In genomic region chr20:54177378-54177777, GRCh38 we compare ENCODE assay signal across 24 cellular contexts. TPM values are rescaled to one million over a fixed set of nuclear protein-coding genes. Genes with fewer than 3 reads are reported as not detected.
DNase-seq lines count a peak whose midpoint lies in the region; ATAC-seq, FAIRE-seq and TF ChIP-seq lines count a peak whose summit lies in the region.
"Had no signal": no experiment of that assay in that cellular context is flagged by ENCODE, and none has a peak within 500 bp of the region (broad histone marks: within the 10 kb centered on the region; RNA-seq: fewer than 3 reads in every experiment).

No MANE protein-coding gene starts in this region.

- FAIRE-seq in HepG2 (lab: Jason Lieb, UNC), result no peak
- no peak for FAIRE-seq in keratinocyte (lab: Jason Lieb, UNC)
- FAIRE-seq: D721Med, G401.6, GM12891, GM19239 had no signal

- TF ChIP-seq CTCF in HepG2 (CRISPR knock-in tag; IDR thresholded peaks at IDR 0.05) (no peak), right lobe of liver (IDR thresholded peaks at IDR 0.05) (no peak), HCT116 (IDR thresholded peaks at IDR 0.05 in 2 of 3, conservative IDR thresholded peaks at IDR 0.05 in 1 of 3; ENCODE audit: borderline replicate concordance in 1 of 3, insufficient read depth in 1 of 3, low read depth in 2 of 3, low read length in 2 of 3) (no peak), RWPE2 (IDR thresholded peaks at IDR 0.05; ENCODE audit: poor library complexity, severe bottlenecking) (no peak), keratinocyte (optimal IDR thresholded peaks at IDR 0.05 in 1 of 3, IDR thresholded peaks at IDR 0.05 in 1 of 3, conservative IDR thresholded peaks at IDR 0.05 in 1 of 3; ENCODE audit: extremely low read depth in 1 of 3, insufficient read depth in 2 of 3, low read length in 3 of 3) (no peak), SK-N-SH (IDR thresholded peaks at IDR 0.05) (no peak)

- H3K79me2 ChIP-seq in HepG2 (ENCODE audit: insufficient read depth, low read length), result no peaks in the 10 kb centered on the region
- H3K79me2 ChIP-seq in HCT116 (ENCODE audit: insufficient read depth, low read length), result peaks cover 31% of the 10 kb centered on the region
- H3K79me2 ChIP-seq in keratinocyte (ENCODE audit: control insufficient read depth, insufficient read depth, low read length), result no peaks in the 10 kb centered on the region
- no peaks in the 10 kb centered on the region for H3K79me2 ChIP-seq in SK-N-SH (ENCODE audit: insufficient read depth)

- BruUV-seq in HepG2 (replicated peaks; lab: Mats Ljungman, UMichigan) (no TSS peak), HCT116 (replicated peaks; lab: Mats Ljungman, UMichigan) (no TSS peak)

- no peak overlapping the region for H3K4me2 ChIP-seq in HepG2 (ENCODE audit: low read depth, low read length)
- peak overlapping the region; percentile 70 for H3K4me2 ChIP-seq in HCT116 (ENCODE audit: low read length)
- H3K4me2 ChIP-seq in keratinocyte (ENCODE audit: control insufficient read depth, extremely low read depth, insufficient read depth, low read depth, low read length), result no peak overlapping the region
- H3K4me2 ChIP-seq in SK-N-SH, result no peak overlapping the region
- H3K4me2 ChIP-seq: BLaER1 had no signal

- no peak for TF ChIP-seq POLR2A in HepG2 (IDR thresholded peaks at IDR 0.05; ENCODE audit: insufficient read depth in 1 of 2, low read depth in 2 of 2, low read length in 2 of 2)
- no peak for TF ChIP-seq POLR2A in right lobe of liver (IDR thresholded peaks at IDR 0.05)
- no peak for TF ChIP-seq POLR2A in HCT116 (IDR thresholded peaks at IDR 0.05; ENCODE audit: borderline replicate concordance, extremely low read depth, insufficient read depth, insufficient read length)

- no peak for TF ChIP-seq RAD21 in HepG2 (CRISPR knock-in tag; IDR thresholded peaks at IDR 0.05)
- no peak for TF ChIP-seq RAD21 in HCT116 (IDR thresholded peaks at IDR 0.05; ENCODE audit: low read depth)
- TF ChIP-seq RAD21 in SK-N-SH (IDR thresholded peaks at IDR 0.05; ENCODE audit: low read length), result no peak

- no peaks in the 10 kb centered on the region for H4K20me1 ChIP-seq in HepG2 (ENCODE audit: insufficient read depth, low read length)
- H4K20me1 ChIP-seq in HCT116 (ENCODE audit: insufficient read depth), result no peaks in the 10 kb centered on the region
- no peaks in the 10 kb centered on the region for H4K20me1 ChIP-seq in keratinocyte (ENCODE audit: control insufficient read depth, extremely low read depth, insufficient read depth, low read length)
- H4K20me1 ChIP-seq in SK-N-SH (ENCODE audit: insufficient read depth), result no peaks in the 10 kb centered on the region
- H4K20me1 ChIP-seq: BLaER1 had no signal

- H3K4me3 ChIP-seq in HepG2 (replicated peaks in 1 of 3; ENCODE audit: insufficient read depth in 1 of 3, low read depth in 2 of 3, low read length in 3 of 3), result no peak overlapping the region
- no peak overlapping the region for H3K4me3 ChIP-seq in right lobe of liver
- no peak overlapping the region for H3K4me3 ChIP-seq in HCT116 (replicated peaks in 1 of 2; ENCODE audit: low read depth in 1 of 2, low read length in 2 of 2)
- H3K4me3 ChIP-seq in RWPE2 (ENCODE audit: severe bottlenecking), result no peak overlapping the region
- no peak overlapping the region for H3K4me3 ChIP-seq in keratinocyte (ENCODE audit: control insufficient read depth in 2 of 3, extremely low read depth in 1 of 3, insufficient read depth in 2 of 3, low read depth in 1 of 3, low read length in 3 of 3)
- no peak overlapping the region for H3K4me3 ChIP-seq in SK-N-SH (ENCODE audit: low read depth in 2 of 2, low read length in 1 of 2)
- no peak overlapping the region for H3K4me3 ChIP-seq in right cardiac atrium (ENCODE audit: low read length)
- H3K4me3 ChIP-seq: BLaER1 had no signal

- H3K9me1 ChIP-seq in keratinocyte (ENCODE audit: control insufficient read depth, extremely low read depth, insufficient read depth, low read length), result no peaks in the 10 kb centered on the region

- POLR2A ChIA-PET in HepG2 (lab: Yijun Ruan, JAX) (interaction anchor here (1.9 kb wide), 1 partner anchor 44 kb away, joined by 7 read pairs; no protein-coding TSS in a partner anchor), HCT116 (lab: Charles Lee) (no interaction called here), SK-N-SH (lab: Yijun Ruan, JAX) (no interaction called here)

- no peak overlapping the region for H2AFZ ChIP-seq in HepG2 (ENCODE audit: low read length)
- no peak overlapping the region for H2AFZ ChIP-seq in HCT116 (ENCODE audit: low read depth, low read length, poor library complexity, severe bottlenecking)
- H2AFZ ChIP-seq in keratinocyte (ENCODE audit: control insufficient read depth, low read length), result no peak overlapping the region
- no peak overlapping the region for H2AFZ ChIP-seq in SK-N-SH (ENCODE audit: low read depth)

- dilution Hi-C loops in keratinocyte (cut with MboI; ENCODE audit: extremely low pct_ligation_motif_present, low sequenced_read_pairs), result no loop called here

- no peak overlapping the region for H3K9ac ChIP-seq in HepG2 (ENCODE audit: insufficient read depth, low read depth, low read length)
- H3K9ac ChIP-seq in HCT116 (ENCODE audit: low read length), result peak overlapping the region; percentile 82; the same call in 1 of the 2 replicates
- H3K9ac ChIP-seq in keratinocyte (ENCODE audit: control insufficient read depth, extremely low read depth, insufficient read depth, low read length), result no peak overlapping the region
- H3K9ac ChIP-seq in SK-N-SH, result no peak overlapping the region
- H3K9ac ChIP-seq: BLaER1 had no signal

- H3K9me2 ChIP-seq in HCT116 (ENCODE audit: insufficient read depth), result no peaks in the 10 kb centered on the region
- H3K9me2 ChIP-seq in SK-N-SH, result no peaks in the 10 kb centered on the region

- DNase-seq in HepG2 (ENCODE audit: low spot score) (peak; percentile 77), right lobe of liver (no peak), HCT116 (ENCODE audit: low read depth, low spot score) (no peak), RWPE2 (ENCODE audit: low spot score) (no peak), keratinocyte (ENCODE audit: low read depth, low spot score) (no peak), SK-N-SH (no peak), right cardiac atrium (no peak)
- DNase-seq in stimulated activated CD4-positive, alpha-beta T cell treated with anti-CD3 and anti-CD28 coated beads, Interleukin-15, amount 100 ng/mL, for 24 hours, result no peak
- DNase-seq: ACHN; BE2C; C1 segment of cervical spinal cord; CD4-positive, alpha-beta memory T cell; CD4-positive, CD25-positive, alpha-beta regulatory T cell; CD8-positive, alpha-beta memory T cell; COR-L47; DMS79 treated with DMSO at 0.1 percent for 48 hours; GF-D8 had no signal

- RAD21 ChIA-PET in HCT116 (lab: Charles Lee; ENCODE audit: low non-redundant PET in 1 of 2, low total read pairs in 2 of 2, uncharacterized antibody in 2 of 2, unreplicated experiment in 2 of 2), result no interaction called here

- 71% methylated on average over 6 of the region's 6 CpGs for WGBS in HepG2 (ENCODE audit: low lambda C conversion rate)
- 82% methylated on average over 6 of the region's 6 CpGs for WGBS in right lobe of liver (ENCODE audit: insufficient coverage, low coverage, low lambda C conversion rate, missing lambda C conversion rate)
- WGBS in SK-N-SH (ENCODE audit: low lambda C conversion rate), result 67% methylated on average over 6 of the region's 6 CpGs
- 87% methylated on average over 6 of the region's 6 CpGs for WGBS in right cardiac atrium

- no peaks in the 10 kb centered on the region for H3K36me3 ChIP-seq in HepG2 (replicated peaks in 1 of 2; ENCODE audit: control insufficient read depth in 1 of 2, insufficient read depth in 2 of 2, low read length in 2 of 2)
- no peaks in the 10 kb centered on the region for H3K36me3 ChIP-seq in right lobe of liver
- no peaks in the 10 kb centered on the region for H3K36me3 ChIP-seq in HCT116 (ENCODE audit: control insufficient read depth in 1 of 2, insufficient read depth in 2 of 2, low read length in 2 of 2)
- H3K36me3 ChIP-seq in RWPE2 (ENCODE audit: low read depth), result no peaks in the 10 kb centered on the region
- H3K36me3 ChIP-seq in keratinocyte (ENCODE audit: control insufficient read depth in 2 of 2, extremely low read depth in 1 of 2, insufficient read depth in 2 of 2, low read length in 2 of 2), result no peaks in the 10 kb centered on the region
- H3K36me3 ChIP-seq in SK-N-SH (replicated peaks in 1 of 2; ENCODE audit: control insufficient read depth in 1 of 2, insufficient read depth in 2 of 2, low read length in 1 of 2), result no peaks in the 10 kb centered on the region
- H3K36me3 ChIP-seq: BE2C, BLaER1 had no signal

- no peak for TF ChIP-seq EP300 in HepG2 (IDR thresholded peaks at IDR 0.05; ENCODE audit: low read depth in 2 of 2, low read length in 2 of 2)
- no peak for TF ChIP-seq EP300 in HepG2 (CRISPR knock-in tag; IDR thresholded peaks at IDR 0.05; ENCODE audit: borderline replicate concordance)
- TF ChIP-seq EP300 in SK-N-SH (IDR thresholded peaks at IDR 0.05; ENCODE audit: borderline replicate concordance in 1 of 2, low read depth in 1 of 2, low read length in 1 of 2), result no peak

- H3K4me1 ChIP-seq in HepG2 (ENCODE audit: insufficient read depth, low read length) (peaks cover 51% of the 10 kb centered on the region), right lobe of liver (peaks cover 0 to 11% (median 0%) of the 10 kb centered on the region in 4 donors), HCT116 (ENCODE audit: control insufficient read depth in 1 of 2, insufficient read depth in 2 of 2, low read length in 2 of 2) (peaks cover 80 to 93% of the 10 kb centered on the region in 2 experiments), RWPE2 (ENCODE audit: insufficient read depth, poor library complexity, severe bottlenecking) (peaks cover 59% of the 10 kb centered on the region), keratinocyte (ENCODE audit: control insufficient read depth, extremely low read depth, insufficient read depth, low read length) (peaks cover 67% of the 10 kb centered on the region), SK-N-SH (ENCODE audit: control insufficient read depth in 1 of 2, insufficient read depth in 2 of 2, low read depth in 1 of 2, low read length in 1 of 2) (peaks cover 0 to 12% of the 10 kb centered on the region in 2 experiments; a peak in 1 of 4 replicates), right cardiac atrium (ENCODE audit: control insufficient read depth, insufficient read depth, low read length) (no peaks in the 10 kb centered on the region)
- H3K4me1 ChIP-seq: BE2C, BLaER1 had no signal

- H3K27ac ChIP-seq in HepG2 (ENCODE audit: extremely low read length, insufficient read depth, low read length) (no peak overlapping the region), right lobe of liver (no peak overlapping the region), HCT116 (ENCODE audit: low read depth, low read length) (peak overlapping the region; percentile 94), RWPE2 (ENCODE audit: poor library complexity, severe bottlenecking) (peak overlapping the region; percentile 70), keratinocyte (ENCODE audit: control insufficient read depth, insufficient read depth, low read length) (peak overlapping the region; percentile 57), SK-N-SH (ENCODE audit: low read depth in 2 of 2, low read length in 1 of 2) (no peak overlapping the region), right cardiac atrium (ENCODE audit: low read length) (no peak overlapping the region)
- H3K27ac ChIP-seq: 22Rv1, BLaER1 had no signal

- in situ Hi-C loops in HepG2 (cut with HindIII; ENCODE audit: extremely low pct_ligation_motif_present, low pct_unique_long_range_greater_than_20kb), result no loop called here

- no peaks in the 10 kb centered on the region for H3K27me3 ChIP-seq in HepG2 (ENCODE audit: control insufficient read depth in 1 of 2, insufficient read depth in 2 of 2, low read length in 2 of 2)
- H3K27me3 ChIP-seq in right lobe of liver, result peaks cover 10 to 15% of the 10 kb centered on the region in 2 donors
- H3K27me3 ChIP-seq in HCT116 (ENCODE audit: insufficient read depth, low read length), result no peaks in the 10 kb centered on the region
- peaks cover 17% of the 10 kb centered on the region for H3K27me3 ChIP-seq in RWPE2 (ENCODE audit: insufficient read depth, poor library complexity, severe bottlenecking)
- peaks cover 5% of the 10 kb centered on the region for H3K27me3 ChIP-seq in keratinocyte (ENCODE audit: control insufficient read depth, extremely low read depth, insufficient read depth, low read length)
- H3K27me3 ChIP-seq in SK-N-SH (ENCODE audit: insufficient read depth), result peaks cover 17% of the 10 kb centered on the region; the same call in 1 of the 2 replicates
- peaks cover under 1% of the 10 kb centered on the region for H3K27me3 ChIP-seq in right cardiac atrium (ENCODE audit: control insufficient read depth, insufficient read depth)

- ATAC-seq in HepG2, result no peak
- no peak for ATAC-seq in right lobe of liver
- ATAC-seq in HCT116, result no peak
- ATAC-seq in RWPE2 (ENCODE audit: low read depth), result no peak
- no peak for ATAC-seq in right cardiac atrium

- CTCF ChIA-PET in HepG2 (lab: Yijun Ruan, JAX; ENCODE audit: low intra/inter-chr PET ratio, low total read pairs) (interaction anchor here (1.1 kb wide), 1 partner anchor 18 kb away, joined by 3 read pairs; no protein-coding TSS in a partner anchor), HCT116 (lab: Charles Lee) (interaction anchor here (1.2 kb wide), 1 partner anchor 22 kb away, joined by 3 read pairs; no protein-coding TSS in a partner anchor), SK-N-SH (lab: Yijun Ruan, JAX) (interaction anchor here (0.8 to 1.8 kb wide), 2 partner anchors 11 to 22 kb away, joined by 3 to 7 read pairs; no protein-coding TSS in a partner anchor)

- peaks cover 12% of the 10 kb centered on the region for H3F3A ChIP-seq in SK-N-SH (replicated peaks; ENCODE audit: insufficient read depth)

- intact Hi-C loops in HepG2 (cut with micrococcal nuclease; ENCODE audit: unreplicated experiment), result loop anchor here (2.0 kb wide), 1 partner anchor 17 kb away; no protein-coding TSS in a partner anchor
- intact Hi-C loops in right lobe of liver (cut with DNase I), result no loop called here
- intact Hi-C loops in HCT116 (cut with micrococcal nuclease), result no loop called here
- intact Hi-C loops in right cardiac atrium (cut with DNase I), result no loop called here

- H3K9me3 ChIP-seq in HepG2 (ENCODE audit: low read length) (no peaks in the 10 kb centered on the region), right lobe of liver (no peaks in the 10 kb centered on the region), HCT116 (ENCODE audit: control insufficient read depth in 1 of 2, insufficient read depth in 1 of 2, low read depth in 1 of 2, low read length in 2 of 2) (no peaks in the 10 kb centered on the region), RWPE2 (ENCODE audit: severe bottlenecking) (no peaks in the 10 kb centered on the region), keratinocyte (ENCODE audit: control insufficient read depth, low read depth, low read length) (no peaks in the 10 kb centered on the region), SK-N-SH (no peaks in the 10 kb centered on the region), right cardiac atrium (ENCODE audit: control insufficient read depth, low read length) (no peaks in the 10 kb centered on the region)
- H3K9me3 ChIP-seq: BE2C had no signal

RNA-seq across cellular contexts. Expression of gene CYP24A1, which starts 3.6 kb away (rescaled TPM):
- total RNA-seq in HepG2 (2016; rRNA removed; fragmentation: Illumina TruSeq; extraction: Trizol), result 6.9 and 9.4 TPM in 2 replicates
- 67.3 and 73.1 TPM in 2 replicates for total RNA-seq in HepG2 (2016; cell fraction: cytosol; rRNA removed; fragmentation: Illumina TruSeq; extraction: Trizol; ENCODE audit: low read depth)
- 6.1 and 9.5 TPM in 2 replicates for total RNA-seq in HepG2 (2016; cell fraction: insoluble cytoplasmic fraction; rRNA removed; fragmentation: Illumina TruSeq; extraction: Trizol)
- 33.5 and 36.3 TPM in 2 replicates for total RNA-seq in HepG2 (2016; cell fraction: membrane; rRNA removed; fragmentation: Illumina TruSeq; extraction: Trizol)
- 7.8 and 8.5 TPM in 2 replicates for total RNA-seq in HepG2 (2016; cell fraction: nucleus; rRNA removed; fragmentation: Illumina TruSeq; extraction: Trizol)
- 23.7 and 32.7 TPM in 2 replicates for polyA plus RNA-seq in HepG2 (2011; rRNA removed)
- polyA plus RNA-seq in HepG2 (2011; cell fraction: cytosol; rRNA removed), result 15.3 and 17.1 TPM in 2 replicates
- 38.3 and 55.7 TPM in 2 replicates for polyA plus RNA-seq in HepG2 (2011; cell fraction: nucleus; rRNA removed)
- polyA plus RNA-seq in HepG2 (2012), result 1.8 and 6.1 TPM in 2 replicates
- 0.28 and 0.52 TPM in 2 replicates for polyA plus RNA-seq in HepG2 (2016; cell fraction: cytosol; fragmentation: Illumina TruSeq; extraction: Trizol; ENCODE audit: low read depth)
- 2.7 and 3.9 TPM in 2 replicates for polyA plus RNA-seq in HepG2 (2016; cell fraction: insoluble cytoplasmic fraction; fragmentation: Illumina TruSeq; extraction: Trizol; ENCODE audit: low read depth)
- polyA plus RNA-seq in HepG2 (2016; cell fraction: membrane; fragmentation: Illumina TruSeq; extraction: Trizol; ENCODE audit: low read depth), result 0.63 and 1.2 TPM in 2 replicates
- 13.8 and 14.1 TPM in 2 replicates for polyA plus RNA-seq in HepG2 (2016; cell fraction: nucleus; fragmentation: Illumina TruSeq; extraction: Trizol; ENCODE audit: insufficient read depth, low read depth)
- 40.3 TPM in 1 of 2 replicates, not detected in the other for polyA minus RNA-seq in HepG2 (2011; rRNA and poly(A)+ RNA removed; ENCODE audit: low replicate concordance)
- 45.4 and 51.8 TPM in 2 replicates for polyA minus RNA-seq in HepG2 (2011; cell fraction: cytosol; rRNA and poly(A)+ RNA removed)
- polyA minus RNA-seq in HepG2 (2011; cell fraction: nucleus; rRNA and poly(A)+ RNA removed), result 44.9 and 49.7 TPM in 2 replicates
- not detected for total RNA-seq in right lobe of liver
- 267 TPM for total RNA-seq in HCT116 (2021; ENCODE audit: unreplicated experiment)
- polyA plus RNA-seq in HCT116 (2012), result 18.9 and 34.6 TPM in 2 replicates
- 7.3 to 18.2 TPM (median 7.7 TPM) in 3 replicates for polyA plus RNA-seq in keratinocyte
- polyA plus RNA-seq in keratinocyte (2011; ENCODE audit: low read depth), result not detected
- 4.8 and 7.8 TPM in 2 replicates for polyA plus RNA-seq in keratinocyte (2011; cell fraction: cytosol; rRNA removed)
- 34.1 and 38.0 TPM in 2 replicates for polyA plus RNA-seq in keratinocyte (2011; cell fraction: nucleus; rRNA removed)
- polyA plus RNA-seq in keratinocyte (2012; ENCODE audit: low replicate concordance), result 5.9 TPM in 1 of 2 replicates, not detected in the other
- polyA minus RNA-seq in keratinocyte, result 21.2 to 41.0 TPM (median 33.8 TPM) in 3 replicates
- polyA minus RNA-seq in keratinocyte (2011; cell fraction: cytosol; rRNA and poly(A)+ RNA removed), result 27.0 TPM
- polyA minus RNA-seq in keratinocyte (2011; cell fraction: nucleus; rRNA and poly(A)+ RNA removed), result 18.9 and 23.8 TPM in 2 replicates
- 8.8 and 9.1 TPM in 2 replicates for polyA plus RNA-seq in SK-N-SH (2012; rRNA removed)
- polyA plus RNA-seq in SK-N-SH (2012; cell fraction: cytosol; rRNA removed), result 6.8 and 6.9 TPM in 2 replicates
- 9.5 and 17.7 TPM in 2 replicates for polyA plus RNA-seq in SK-N-SH (2012; cell fraction: nucleus; rRNA removed)
- not detected for total RNA-seq in right cardiac atrium
- not detected for polyA plus RNA-seq in right cardiac atrium
- polyA plus RNA-seq: CD14-positive monocyte had no signal

RNA-seq across cellular contexts. Expression of gene PFDN4, which starts 30.5 kb away (rescaled TPM):
- total RNA-seq in HepG2 (2016; rRNA removed; fragmentation: Illumina TruSeq; extraction: Trizol), result 227 and 299 TPM in 2 replicates
- total RNA-seq in HepG2 (2016; cell fraction: cytosol; rRNA removed; fragmentation: Illumina TruSeq; extraction: Trizol; ENCODE audit: low read depth), result 116 and 137 TPM in 2 replicates
- total RNA-seq in HepG2 (2016; cell fraction: insoluble cytoplasmic fraction; rRNA removed; fragmentation: Illumina TruSeq; extraction: Trizol), result 227 and 317 TPM in 2 replicates
- total RNA-seq in HepG2 (2016; cell fraction: membrane; rRNA removed; fragmentation: Illumina TruSeq; extraction: Trizol), result 141 and 157 TPM in 2 replicates
- total RNA-seq in HepG2 (2016; cell fraction: nucleus; rRNA removed; fragmentation: Illumina TruSeq; extraction: Trizol), result 81.8 and 87.1 TPM in 2 replicates
- polyA plus RNA-seq in HepG2 (2011; rRNA removed), result 41.7 and 59.8 TPM in 2 replicates
- polyA plus RNA-seq in HepG2 (2011; cell fraction: cytosol; rRNA removed), result 37.0 and 54.6 TPM in 2 replicates
- polyA plus RNA-seq in HepG2 (2011; cell fraction: nucleus; rRNA removed), result 11.6 and 20.3 TPM in 2 replicates
- 152 and 165 TPM in 2 replicates for polyA plus RNA-seq in HepG2 (2012)
- 106 and 114 TPM in 2 replicates for polyA plus RNA-seq in HepG2 (2016; cell fraction: cytosol; fragmentation: Illumina TruSeq; extraction: Trizol; ENCODE audit: low read depth)
- 248 and 300 TPM in 2 replicates for polyA plus RNA-seq in HepG2 (2016; cell fraction: insoluble cytoplasmic fraction; fragmentation: Illumina TruSeq; extraction: Trizol; ENCODE audit: low read depth)
- polyA plus RNA-seq in HepG2 (2016; cell fraction: membrane; fragmentation: Illumina TruSeq; extraction: Trizol; ENCODE audit: low read depth), result 116 and 120 TPM in 2 replicates
- polyA plus RNA-seq in HepG2 (2016; cell fraction: nucleus; fragmentation: Illumina TruSeq; extraction: Trizol; ENCODE audit: insufficient read depth, low read depth), result 122 and 141 TPM in 2 replicates
- polyA minus RNA-seq in HepG2 (2011; rRNA and poly(A)+ RNA removed; ENCODE audit: low replicate concordance), result 0.28 and 1.1 TPM in 2 replicates
- polyA minus RNA-seq in HepG2 (2011; cell fraction: cytosol; rRNA and poly(A)+ RNA removed), result 31.9 and 32.4 TPM in 2 replicates
- 16.5 and 23.9 TPM in 2 replicates for polyA minus RNA-seq in HepG2 (2011; cell fraction: nucleus; rRNA and poly(A)+ RNA removed)
- total RNA-seq in right lobe of liver, result 10 to 100 TPM in 2 of 6 experiments, 1 to 10 TPM in 4; 4.2 to 50.9 (median 7.9) TPM
- total RNA-seq in HCT116 (2021; ENCODE audit: unreplicated experiment), result 71.5 TPM
- polyA plus RNA-seq in HCT116 (2012), result 18.5 and 39.9 TPM in 2 replicates
- polyA plus RNA-seq in keratinocyte, result 19.1 to 65.7 TPM (median 39.5 TPM) in 3 replicates
- polyA plus RNA-seq in keratinocyte (2011; ENCODE audit: low read depth), result 34.8 TPM
- 48.6 and 86.9 TPM in 2 replicates for polyA plus RNA-seq in keratinocyte (2011; cell fraction: cytosol; rRNA removed)
- 16.4 and 26.9 TPM in 2 replicates for polyA plus RNA-seq in keratinocyte (2011; cell fraction: nucleus; rRNA removed)
- polyA plus RNA-seq in keratinocyte (2012; ENCODE audit: low replicate concordance), result 38.9 and 41.8 TPM in 2 replicates
- 1.5 to 8.1 TPM in 2 of 3 replicates, not detected in the other for polyA minus RNA-seq in keratinocyte
- polyA minus RNA-seq in keratinocyte (2011; cell fraction: cytosol; rRNA and poly(A)+ RNA removed), result 4.4 TPM
- 1.7 and 3.3 TPM in 2 replicates for polyA minus RNA-seq in keratinocyte (2011; cell fraction: nucleus; rRNA and poly(A)+ RNA removed)
- polyA plus RNA-seq in SK-N-SH (2012; rRNA removed), result 44.0 and 51.4 TPM in 2 replicates
- polyA plus RNA-seq in SK-N-SH (2012; cell fraction: cytosol; rRNA removed), result 76.2 and 158 TPM in 2 replicates
- 6.7 and 19.2 TPM in 2 replicates for polyA plus RNA-seq in SK-N-SH (2012; cell fraction: nucleus; rRNA removed)
- 10 to 100 TPM; 19.6 to 28.4 (median 25.6) TPM for total RNA-seq in right cardiac atrium
- 88.6 TPM for polyA plus RNA-seq in right cardiac atrium

Comparison
In these comparisons a context has a peak if more than half of its experiments do, and no peak if none do; other contexts are left out.
1. H3K27ac ChIP-seq: peak in HCT116 (single experiment), RWPE2 (single experiment) and keratinocyte (single experiment); none in HepG2 (single experiment), right lobe of liver (0 of 3), SK-N-SH (0 of 2) and right cardiac atrium (single experiment).
2. Of the 25 proteins assayed by ChIP-seq in both HepG2 and SK-N-SH: peak only in HepG2: ZBTB33; only in SK-N-SH: none; in both: none; in neither: 24.